Comparison of ENCODE assay signal across 1 cellular context in the genomic region with DNA sequence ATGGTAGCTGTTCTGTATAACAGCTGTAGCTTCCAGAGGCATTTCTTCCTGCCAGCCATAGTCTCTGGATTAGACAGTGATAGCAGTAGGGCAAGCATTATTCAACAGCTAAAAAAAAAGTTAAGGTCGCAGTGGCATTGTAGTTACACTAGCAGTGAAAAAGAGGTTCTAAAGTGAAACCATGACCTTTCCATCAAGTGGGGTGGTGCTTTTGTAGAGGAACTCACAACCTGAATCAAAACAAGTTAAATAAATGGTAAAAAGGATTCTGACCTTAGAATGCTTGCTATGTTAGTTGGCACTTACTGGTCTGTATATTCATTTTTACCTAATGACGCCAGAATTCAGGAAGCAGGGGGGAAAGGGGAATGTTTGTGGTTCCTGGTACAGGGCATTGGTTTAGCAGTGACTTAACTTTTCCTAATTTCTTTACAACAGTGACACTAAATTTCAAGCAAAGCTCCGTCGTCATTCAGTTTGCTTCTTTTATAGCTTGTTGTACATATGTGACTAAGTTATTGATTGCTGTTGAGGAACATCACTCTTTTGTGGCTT.
A peak's percentile ranks its signal among the peaks of the same experiment; 100 is the strongest.
TF ChIP-seq lines count a peak whose summit lies in the region.

No MANE protein-coding gene starts in this region.

TF ChIP-seq in endothelial cell of umbilical vein, 7 proteins besides CTCF, POLR2A, EP300 and RAD21 (continued from another document):
- TF ChIP-seq, protein P1, sequence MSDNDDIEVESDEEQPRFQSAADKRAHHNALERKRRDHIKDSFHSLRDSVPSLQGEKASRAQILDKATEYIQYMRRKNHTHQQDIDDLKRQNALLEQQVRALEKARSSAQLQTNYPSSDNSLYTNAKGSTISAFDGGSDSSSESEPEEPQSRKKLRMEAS (IDR thresholded peaks at IDR 0.05; ENCODE audit: insufficient read depth, insufficient read length): no peak
- TF ChIP-seq GATA2 (IDR thresholded peaks at IDR 0.05; ENCODE audit: insufficient read depth, insufficient read length, low read depth, low read length): no peak
- TF ChIP-seq EZH2 (IDR thresholded peaks at IDR 0.05; ENCODE audit: borderline replicate concordance, low read depth, low read length, severe bottlenecking): no peak
- TF ChIP-seq MYC (IDR thresholded peaks at IDR 0.05; ENCODE audit: low read depth, low read length): no peak
- TF ChIP-seq POLR2AphosphoS5 (IDR thresholded peaks at IDR 0.05; ENCODE audit: insufficient read depth, low read depth, low read length): peak; percentile 62
- TF ChIP-seq FOS (IDR thresholded peaks at IDR 0.05; ENCODE audit: borderline replicate concordance, insufficient read depth, low read length): peak; percentile 58
TF ChIP-seq in endothelial cell of umbilical vein: peak in this region for 3.
